27 cellular contexts compared by ENCODE assay signal in the genomic region with DNA sequence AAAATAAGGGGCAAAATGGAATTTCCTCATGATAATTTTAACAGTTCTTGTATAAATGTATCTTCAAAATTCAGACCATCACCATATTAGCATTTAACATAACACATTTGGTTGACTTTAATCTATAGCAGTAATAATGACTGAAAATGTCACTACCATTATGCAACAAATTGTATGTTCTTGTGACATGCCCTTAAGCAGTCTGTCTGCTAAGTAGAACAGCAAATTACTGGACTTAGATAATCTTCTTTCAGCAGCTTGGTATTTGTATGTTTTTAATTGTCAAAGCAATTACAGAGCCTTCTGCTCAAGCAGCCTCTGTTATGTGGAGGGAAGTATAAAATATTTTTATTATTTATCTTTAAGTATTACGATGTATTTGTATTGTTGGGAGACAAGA.
"Had no signal": no experiment of that assay in that cellular context is flagged by ENCODE, and none has a peak within 500 bp of the region (broad histone marks: within the 10 kb centered on the region; RNA-seq: fewer than 3 reads in every experiment).

No MANE protein-coding gene starts in this region.

- H3K36me3 ChIP-seq: ascending aorta, breast epithelium, cardiac muscle cell, colonic mucosa, esophagus squamous epithelium, gastroesophageal sphincter, WERI-Rb-1 had no signal

- H3K4me1 ChIP-seq: ascending aorta, breast epithelium, colonic mucosa, esophagus squamous epithelium, gastroesophageal sphincter had no signal

- H3K4me3 ChIP-seq: ascending aorta, breast epithelium, cardiac muscle cell, colonic mucosa, esophagus squamous epithelium, gastroesophageal sphincter had no signal

- DNase-seq: activated B cell treated with CpG ODN at 0.5 μM for 24 hours; activated CD4-positive, alpha-beta T cell treated with anti-CD3 and anti-CD28 coated beads for 48 hours; activated CD4-positive, alpha-beta T cell treated with anti-CD3 and anti-CD28 coated beads, Interleukin-2, amount 50 U/mL, for 1 hour; activated CD4-positive, alpha-beta T cell treated with anti-CD3 and anti-CD28 coated beads, Interleukin-2, amount 50 U/mL, for 48 hours; activated CD8-positive, alpha-beta memory T cell treated with anti-CD3 and anti-CD28 coated beads for 24 hours; activated CD8-positive, alpha-beta T cell treated with anti-CD3 and anti-CD28 coated beads for 36 hours; activated effector memory CD4-positive, alpha-beta T cell treated with Interleukin-2 at 50 U/mL for 16 hours; activated naive CD4-positive, alpha-beta T cell treated with anti-CD3 and anti-CD28 coated beads for 36 hours; activated naive CD8-positive, alpha-beta T cell treated with anti-CD3 and anti-CD28 coated beads for 36 hours; activated naive CD8-positive, alpha-beta T cell treated with anti-CD3 and anti-CD28 coated beads, Interleukin-2, amount 50 U/mL, for 24 hours; activated T-cell treated with anti-CD3 and anti-CD28 coated beads, Interleukin-2, amount 50 U/mL, for 4 hours; central memory CD4-positive, alpha-beta T cell; cerebellar nuclear complex; colonic mucosa; effector CD8-positive, alpha-beta T cell; esophagus squamous epithelium; foreskin melanocyte; head of caudate nucleus; T1000; WERI-Rb-1 had no signal

- H3K27ac ChIP-seq: ascending aorta, breast epithelium, cardiac muscle cell, colonic mucosa, epithelial cell of prostate, esophagus squamous epithelium, gastroesophageal sphincter, WERI-Rb-1 had no signal

- ATAC-seq: activated CD4-positive, CD25-positive, alpha-beta regulatory T cell treated with anti-CD3 and anti-CD28 coated beads, Interleukin-2, amount 50 U/mL, for 24 hours; activated CD8-positive, alpha-beta T cell treated with anti-CD3 and anti-CD28 coated beads for 36 hours; activated naive CD8-positive, alpha-beta T cell treated with anti-CD3 and anti-CD28 coated beads, Interleukin-2, amount 50 U/mL, for 24 hours; activated T-cell treated with anti-CD3 and anti-CD28 coated beads, Interleukin-2, amount 50 U/mL, for 4 hours; activated T-helper 17 cell treated with anti-CD3 and anti-CD28 coated beads, Interleukin-2, amount 50 U/mL, for 72 hours; gastroesophageal sphincter had no signal

- H3K9me3 ChIP-seq: ascending aorta, breast epithelium, colonic mucosa, gastroesophageal sphincter had no signal

- H3K27me3 ChIP-seq: ascending aorta, breast epithelium, cardiac muscle cell, colonic mucosa, esophagus squamous epithelium, gastroesophageal sphincter had no signal
